ENCODE assay signal across 1 cellular context in the genomic region with DNA sequence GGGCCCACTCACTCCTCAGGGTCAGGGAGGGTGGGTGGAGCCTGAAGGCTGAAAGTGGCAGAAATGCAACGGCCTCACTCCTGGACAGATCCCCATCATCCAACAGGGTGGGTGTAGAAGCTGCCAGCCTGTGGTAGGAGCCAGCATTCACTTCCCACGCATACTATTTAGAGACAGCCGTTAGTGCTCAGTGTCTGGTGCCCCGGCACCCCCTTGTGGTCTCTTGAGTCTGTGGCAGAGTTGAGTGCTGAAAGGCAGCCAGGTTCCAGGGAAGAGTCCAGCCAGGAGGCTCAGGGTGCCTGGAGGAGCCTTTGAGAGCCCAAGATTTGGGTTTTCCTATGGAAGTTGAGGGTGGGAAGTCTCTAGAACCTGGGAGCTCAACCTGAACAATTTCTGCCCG.
TF ChIP-seq lines count a peak whose summit lies in the region.

No MANE protein-coding gene starts in this region.

TF ChIP-seq in HepG2, 621 proteins besides CTCF, POLR2A, EP300 and RAD21 (continues in another document):
- TF ChIP-seq NCOA1 (CRISPR knock-in tag; IDR thresholded peaks at IDR 0.05) (no peak), RBM39 (IDR thresholded peaks at IDR 0.05; ENCODE audit: low read depth, low read length, poor library complexity, severe bottlenecking) (no peak), TCF7L2 (IDR thresholded peaks at IDR 0.05; ENCODE audit: low read depth, low read length) (no peak), GZF1 (CRISPR knock-in tag; IDR thresholded peaks at IDR 0.05) (no peak; the same call in 1 of the 2 replicates), ZNF710 (CRISPR knock-in tag; IDR thresholded peaks at IDR 0.05; ENCODE audit: borderline replicate concordance) (no peak; the same call in 1 of the 2 replicates), CEBPG (CRISPR knock-in tag; IDR thresholded peaks at IDR 0.05) (no peak), ZBTB40 (IDR thresholded peaks at IDR 0.05) (no peak), ZBTB40 (CRISPR knock-in tag; IDR thresholded peaks at IDR 0.05) (no peak), MZF1 (CRISPR knock-in tag; IDR thresholded peaks at IDR 0.05; ENCODE audit: borderline replicate concordance) (no peak), JUND (CRISPR knock-in tag; IDR thresholded peaks at IDR 0.05) (no peak), TARDBP (CRISPR knock-in tag; IDR thresholded peaks at IDR 0.05) (peak; percentile 61; the same call in 1 of the 2 replicates), IKZF5 (CRISPR knock-in tag; IDR thresholded peaks at IDR 0.05) (peak; percentile 35; the same call in 1 of the 2 replicates), NFE2L1 (CRISPR knock-in tag; IDR thresholded peaks at IDR 0.05; ENCODE audit: borderline replicate concordance) (no peak), ADNP (CRISPR knock-in tag; IDR thresholded peaks at IDR 0.05) (no peak), ZFX (CRISPR knock-in tag; IDR thresholded peaks at IDR 0.05; ENCODE audit: low read depth) (peak; percentile 45; the same call in 1 of the 2 replicates), MIER2 (CRISPR knock-in tag; IDR thresholded peaks at IDR 0.05) (no peak), SNRNP70 (IDR thresholded peaks at IDR 0.05; ENCODE audit: low read depth, low read length) (no peak), ATAD3A (CRISPR knock-in tag; IDR thresholded peaks at IDR 0.05) (no peak), FOXJ3 (CRISPR knock-in tag; IDR thresholded peaks at IDR 0.05; ENCODE audit: borderline replicate concordance) (no peak), ZNF713 (CRISPR knock-in tag; IDR thresholded peaks at IDR 0.05) (no peak), PPARG (CRISPR knock-in tag; conservative IDR thresholded peaks at IDR 0.05) (peak; percentile 61; the same call in 1 of the 2 replicates), JUN (CRISPR knock-in tag; IDR thresholded peaks at IDR 0.05) (no peak), ZBTB14 (CRISPR knock-in tag; IDR thresholded peaks at IDR 0.05) (0 out of 2 replicates have a peak, but pooled peaks have one; percentile 29), POLR2G (IDR thresholded peaks at IDR 0.05; ENCODE audit: low read depth, low read length) (peak; percentile 22; the same call in 1 of the 2 replicates), STAT6 (CRISPR knock-in tag; IDR thresholded peaks at IDR 0.05; ENCODE audit: borderline replicate concordance) (no peak), TRIM24 (CRISPR knock-in tag; IDR thresholded peaks at IDR 0.05) (no peak), ZNF776 (CRISPR knock-in tag; IDR thresholded peaks at IDR 0.05) (no peak), MAZ (IDR thresholded peaks at IDR 0.05; ENCODE audit: borderline replicate concordance, low read depth, low read length) (no peak), MAZ (CRISPR knock-in tag; IDR thresholded peaks at IDR 0.05; ENCODE audit: low read depth) (0 out of 2 replicates have a peak, but pooled peaks have one; percentile 2), ATF6 (CRISPR knock-in tag; conservative IDR thresholded peaks at IDR 0.05) (no peak), PAF1 (CRISPR knock-in tag; IDR thresholded peaks at IDR 0.05) (no peak), DNMT3B (CRISPR knock-in tag; conservative IDR thresholded peaks at IDR 0.05) (no peak), SCMH1 (CRISPR knock-in tag; IDR thresholded peaks at IDR 0.05; ENCODE audit: borderline replicate concordance) (no peak)
- TF ChIP-seq, protein P1, sequence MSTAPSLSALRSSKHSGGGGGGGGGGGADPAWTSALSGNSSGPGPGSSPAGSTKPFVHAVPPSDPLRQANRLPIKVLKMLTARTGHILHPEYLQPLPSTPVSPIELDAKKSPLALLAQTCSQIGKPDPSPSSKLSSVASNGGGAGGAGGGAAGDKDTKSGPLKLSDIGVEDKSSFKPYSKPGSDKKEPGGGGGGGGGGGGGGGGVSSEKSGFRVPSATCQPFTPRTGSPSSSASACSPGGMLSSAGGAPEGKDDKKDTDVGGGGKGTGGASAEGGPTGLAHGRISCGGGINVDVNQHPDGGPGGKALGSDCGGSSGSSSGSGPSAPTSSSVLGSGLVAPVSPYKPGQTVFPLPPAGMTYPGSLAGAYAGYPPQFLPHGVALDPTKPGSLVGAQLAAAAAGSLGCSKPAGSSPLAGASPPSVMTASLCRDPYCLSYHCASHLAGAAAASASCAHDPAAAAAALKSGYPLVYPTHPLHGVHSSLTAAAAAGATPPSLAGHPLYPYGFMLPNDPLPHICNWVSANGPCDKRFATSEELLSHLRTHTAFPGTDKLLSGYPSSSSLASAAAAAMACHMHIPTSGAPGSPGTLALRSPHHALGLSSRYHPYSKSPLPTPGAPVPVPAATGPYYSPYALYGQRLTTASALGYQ (CRISPR knock-in tag; IDR thresholded peaks at IDR 0.05) = no peak
- TF ChIP-seq, protein P2, sequence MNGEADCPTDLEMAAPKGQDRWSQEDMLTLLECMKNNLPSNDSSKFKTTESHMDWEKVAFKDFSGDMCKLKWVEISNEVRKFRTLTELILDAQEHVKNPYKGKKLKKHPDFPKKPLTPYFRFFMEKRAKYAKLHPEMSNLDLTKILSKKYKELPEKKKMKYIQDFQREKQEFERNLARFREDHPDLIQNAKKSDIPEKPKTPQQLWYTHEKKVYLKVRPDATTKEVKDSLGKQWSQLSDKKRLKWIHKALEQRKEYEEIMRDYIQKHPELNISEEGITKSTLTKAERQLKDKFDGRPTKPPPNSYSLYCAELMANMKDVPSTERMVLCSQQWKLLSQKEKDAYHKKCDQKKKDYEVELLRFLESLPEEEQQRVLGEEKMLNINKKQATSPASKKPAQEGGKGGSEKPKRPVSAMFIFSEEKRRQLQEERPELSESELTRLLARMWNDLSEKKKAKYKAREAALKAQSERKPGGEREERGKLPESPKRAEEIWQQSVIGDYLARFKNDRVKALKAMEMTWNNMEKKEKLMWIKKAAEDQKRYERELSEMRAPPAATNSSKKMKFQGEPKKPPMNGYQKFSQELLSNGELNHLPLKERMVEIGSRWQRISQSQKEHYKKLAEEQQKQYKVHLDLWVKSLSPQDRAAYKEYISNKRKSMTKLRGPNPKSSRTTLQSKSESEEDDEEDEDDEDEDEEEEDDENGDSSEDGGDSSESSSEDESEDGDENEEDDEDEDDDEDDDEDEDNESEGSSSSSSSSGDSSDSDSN (CRISPR knock-in tag; IDR thresholded peaks at IDR 0.05) = no peak
